9 cellular contexts compared by ENCODE assay signal in genomic region chr12:120726510-120726793, GRCh38. TPM values are rescaled to one million over a fixed set of nuclear protein-coding genes. Genes with fewer than 3 reads are reported as not detected.
DNase-seq lines count a peak whose midpoint lies in the region; ATAC-seq and TF ChIP-seq lines count a peak whose summit lies in the region.
"Had no signal": no experiment of that assay in that cellular context is flagged by ENCODE, and none has a peak within 500 bp of the region (broad histone marks: within the 10 kb centered on the region; RNA-seq: fewer than 3 reads in every experiment).

No MANE protein-coding gene starts in this region.

- TF ChIP-seq CTCF in DND-41 (IDR thresholded peaks at IDR 0.05; ENCODE audit: borderline replicate concordance, extremely low read depth, low read length, poor library complexity, severe bottlenecking) (no peak), Panc1 (IDR thresholded peaks at IDR 0.05) (no peak), fibroblast of pulmonary artery (IDR thresholded peaks at IDR 0.05; ENCODE audit: low read length, missing control alignments) (no peak)

- POLR2A ChIA-PET in Panc1 (lab: Charles Lee) = no interaction called here

- no peaks in the 10 kb centered on the region for H4K20me1 ChIP-seq in DND-41 (ENCODE audit: insufficient read depth, low read length)

- no TSS peak for BruUV-seq in Panc1 (replicated peaks; lab: Mats Ljungman, UMichigan)

- CTCF ChIA-PET in Panc1 (lab: Charles Lee) = no interaction called here

- H2AFZ ChIP-seq in DND-41 (ENCODE audit: low read depth, low read length) = peak overlapping the region; percentile 83

- no peak for DNase-seq in DND-41
- no peak for DNase-seq in Panc1 (ENCODE audit: low read depth, low spot score)
- no peak for DNase-seq in fibroblast of pulmonary artery (ENCODE audit: low read depth)
- DNase-seq in retina = peak; percentile 10
- no peak for DNase-seq in dedifferentiated amniotic fluid mesenchymal stem cell (ENCODE audit: extremely low spot score)
- no peak for DNase-seq in NCI-H2171 (lab: John Stamatoyannopoulos, UW)
- DNase-seq: dermis blood vessel endothelial cell had no signal

- peak overlapping the region in 1 of 2 experiments; percentile 78; a peak in 3 of 4 replicates for H3K4me3 ChIP-seq in DND-41 (ENCODE audit: low read depth in 1 of 2, low read length in 2 of 2)
- H3K4me3 ChIP-seq in Panc1 (ENCODE audit: low read depth in 2 of 2, low read length in 2 of 2) = peak overlapping the region; percentile 71 to 82
- H3K4me3 ChIP-seq in fibroblast of pulmonary artery (replicated peaks; ENCODE audit: low read depth, low read length) = peak overlapping the region; percentile 60

- no peak for ATAC-seq in DND-41 (ENCODE audit: insufficient read depth, low read depth)
- no peak for ATAC-seq in Panc1
- ATAC-seq in GM19328 (IDR thresholded peaks at IDR 0.05; ENCODE audit: unreplicated experiment) = no peak
- no peak for ATAC-seq in HG03095 (IDR thresholded peaks at IDR 0.05; ENCODE audit: unreplicated experiment)

- in situ Hi-C loops in Panc1 (cut with HindIII; ENCODE audit: low pct_unique_long_range_greater_than_20kb, low sequenced_read_pairs) = no loop called here

- peak overlapping the region; percentile 87 for H3K9ac ChIP-seq in DND-41 (ENCODE audit: low read depth, low read length)

- H3K4me1 ChIP-seq in DND-41 (ENCODE audit: insufficient read depth, low read length) (peaks cover 24% of the 10 kb centered on the region), Panc1 (ENCODE audit: control insufficient read depth, insufficient read depth, low read length) (peaks cover 8% of the 10 kb centered on the region)

- H3K9me3 ChIP-seq in DND-41 (ENCODE audit: insufficient read depth, low read length, severe bottlenecking) (no peaks in the 10 kb centered on the region), Panc1 (ENCODE audit: control insufficient read depth, insufficient read depth, low read depth, low read length) (no peaks in the 10 kb centered on the region)

- H3K79me2 ChIP-seq in DND-41 (ENCODE audit: insufficient read depth, low read length) = peaks cover 9% of the 10 kb centered on the region

- H3K36me3 ChIP-seq in DND-41 (ENCODE audit: insufficient read depth, low read length) = peaks cover 43% of the 10 kb centered on the region
- peaks cover 3% of the 10 kb centered on the region for H3K36me3 ChIP-seq in Panc1 (ENCODE audit: control insufficient read depth, insufficient read depth, low read length)

- intact Hi-C loops in Panc1 (cut with micrococcal nuclease; ENCODE audit: unreplicated experiment) = no loop called here

- H3K27me3 ChIP-seq in DND-41 (ENCODE audit: insufficient read depth, low read length, poor library complexity) (no peaks in the 10 kb centered on the region), Panc1 (ENCODE audit: control insufficient read depth, insufficient read depth, low read length) (no peaks in the 10 kb centered on the region)

- H3K27ac ChIP-seq in DND-41 (ENCODE audit: low read length) = peak overlapping the region; percentile 73; the same call in 1 of the 2 replicates
- H3K27ac ChIP-seq in Panc1 (ENCODE audit: low read length) = peak overlapping the region; percentile 90

- H3K4me2 ChIP-seq in DND-41 (ENCODE audit: insufficient read depth, low read length) = peak overlapping the region; percentile 88

RNA-seq across cellular contexts. Expression of gene ACADS, which starts 0.8 kb away (rescaled TPM):
- 15.9 TPM for total RNA-seq in Panc1 (2021; ENCODE audit: unreplicated experiment)
- polyA plus RNA-seq in Panc1 (2012; ENCODE audit: insufficient read length) = 16.9 TPM

RNA-seq across cellular contexts. Expression of gene UNC119B, which starts 16.2 kb away (rescaled TPM):
- 26.0 TPM for total RNA-seq in Panc1 (2021; ENCODE audit: unreplicated experiment)
- polyA plus RNA-seq in Panc1 (2012; ENCODE audit: insufficient read length) = 23.6 TPM

RNA-seq across cellular contexts. Expression of gene MLEC, which starts 39.5 kb away (rescaled TPM):
- 171 TPM for total RNA-seq in Panc1 (2021; ENCODE audit: unreplicated experiment)
- 87.4 TPM for polyA plus RNA-seq in Panc1 (2012; ENCODE audit: insufficient read length)
